ENCODE assay signal across 20 cellular contexts in the genomic region with DNA sequence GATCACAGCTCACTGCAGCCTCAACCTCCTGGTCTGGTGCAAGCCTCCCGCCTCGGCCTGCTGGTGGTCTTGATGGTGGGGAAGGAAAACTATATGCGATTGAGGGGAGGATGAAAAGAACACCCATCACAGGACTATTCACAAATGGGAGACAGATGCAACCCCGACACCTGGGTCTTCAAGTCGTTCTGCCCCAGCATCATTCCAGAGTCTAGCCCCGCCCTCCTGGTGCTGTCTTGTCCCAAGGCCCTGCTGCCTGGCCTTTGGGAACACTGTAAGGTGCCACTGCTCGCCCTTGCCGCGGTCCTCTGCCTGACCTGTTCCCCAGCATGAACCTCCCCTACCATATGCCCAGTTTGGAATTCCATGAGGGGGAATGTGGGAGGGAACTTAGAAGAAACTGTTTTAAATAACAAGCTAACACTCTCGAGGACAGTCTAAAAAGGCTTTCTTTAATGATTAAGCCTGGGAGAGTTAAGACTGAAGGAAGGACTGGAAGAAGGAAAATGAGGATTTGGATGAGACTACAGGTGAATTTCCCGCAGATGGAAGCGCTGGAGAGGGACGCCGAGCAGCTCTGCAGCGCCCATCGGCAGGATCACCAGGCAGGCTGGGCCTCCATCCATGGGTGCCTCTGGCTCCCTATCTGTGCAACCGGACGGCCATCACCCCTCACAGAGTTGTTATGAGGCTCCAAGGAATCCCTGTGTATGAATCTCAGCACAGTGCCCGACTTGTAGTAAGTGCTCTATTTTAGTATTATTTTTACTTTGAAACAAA.
"Had no signal": no experiment of that assay in that cellular context is flagged by ENCODE, and none has a peak within 500 bp of the region (broad histone marks: within the 10 kb centered on the region; RNA-seq: fewer than 3 reads in every experiment).

No MANE protein-coding gene starts in this region.

- H3K27ac ChIP-seq: HL-60, RWPE1 had no signal

- H3K4me3 ChIP-seq: MG63 had no signal

- H3K9me3 ChIP-seq: MG63, SK-N-SH had no signal

- DNase-seq: KBM-7, MG63, NCI-H1092, NCI-H1105 treated with DMSO at 0.1 percent for 48 hours, NCI-H1417 treated with DMSO at 0.1 percent for 48 hours, NCI-H146, NCI-H1694 treated with DMSO at 0.1 percent for 48 hours, NCI-H1930, NCI-H2081, NCI-H2107, NCI-H2227 treated with DMSO at 0.1 percent for 48 hours, NCI-H524, NCI-H526 treated with DMSO at 0.1 percent for 48 hours, NCI-H748 treated with DMSO at 0.1 percent for 48 hours, PC-3, SHP77, SK-N-SH had no signal

- H3K27me3 ChIP-seq: MG63 had no signal

- H3K36me3 ChIP-seq: MG63 had no signal

- ATAC-seq: Panc1, PC-3 had no signal
